Comparison of ENCODE assay signal across 8 cellular contexts in genomic region chr17:57832711-57833596, GRCh38. TPM values are rescaled to one million over a fixed set of nuclear protein-coding genes. Genes with fewer than 3 reads are reported as not detected.
DNase-seq lines count a peak whose midpoint lies in the region; ATAC-seq lines count a peak whose summit lies in the region.

No MANE protein-coding gene starts in this region.

- no peak for ATAC-seq in HG02610 (IDR thresholded peaks at IDR 0.05; ENCODE audit: unreplicated experiment)

- peak overlapping the region; percentile 44 for H3K27ac ChIP-seq in cingulate gyrus (ENCODE audit: low read depth, low read length)

- DNase-seq in AG20443 (ENCODE audit: low spot score), result peak; percentile 79
- DNase-seq in H4 (ENCODE audit: low spot score), result peak; percentile 76
- DNase-seq in NCI-H345 (lab: John Stamatoyannopoulos, UW), result peak; percentile 76
- peak; percentile 45 for DNase-seq in activated CD4-positive, alpha-beta T cell treated with anti-CD3 and anti-CD28 coated beads for 1 hour
- DNase-seq in kidney tubule cell (ENCODE audit: low spot score), result peak; percentile 72
- DNase-seq in stimulated activated CD4-positive, alpha-beta T cell treated with anti-CD3 and anti-CD28 coated beads, Interleukin-15, amount 100 ng/mL, for 48 hours (ENCODE audit: low read depth in 2 of 2), result peak; percentile 33 to 65

RNA-seq across cellular contexts. Expression of gene MRPS23, which starts 16.9 kb away (rescaled TPM):
- 36.2 and 87.6 TPM in 2 replicates for total RNA-seq in H4 (2014; rRNA removed; shearing (Covaris generic))
